ENCODE assay signal across 1 cellular context in genomic region chr7:158740657-158741293, GRCh38.
A peak's percentile ranks its signal among the peaks of the same experiment; 100 is the strongest.
TF ChIP-seq lines count a peak whose summit lies in the region.

No MANE protein-coding gene starts in this region.

TF ChIP-seq in K562, 482 proteins besides CTCF, POLR2A, EP300 and RAD21 (continued from another document):
- TF ChIP-seq SMAD4 (CRISPR knock-in tag; conservative IDR thresholded peaks at IDR 0.05) (peak; percentile 76), MEF2A (IDR thresholded peaks at IDR 0.05; ENCODE audit: control insufficient read depth, low read depth, low read length) (peak; percentile 92), IFI16 (CRISPR knock-in tag; IDR thresholded peaks at IDR 0.05) (no peak), RBFOX2 (IDR thresholded peaks at IDR 0.05; ENCODE audit: low read depth, low read length) (peak; percentile 37; the same call in 1 of the 2 replicates), TOE1 (IDR thresholded peaks at IDR 0.05; ENCODE audit: borderline replicate concordance) (peak; percentile 16; the same call in 1 of the 2 replicates), TOE1 (CRISPR knock-in tag; IDR thresholded peaks at IDR 0.05; ENCODE audit: borderline replicate concordance, low read depth) (no peak), MEIS2 (IDR thresholded peaks at IDR 0.05; ENCODE audit: partially characterized antibody) (no peak), RBM14 (IDR thresholded peaks at IDR 0.05; ENCODE audit: borderline replicate concordance, insufficient read depth, low read depth, low read length) (no peak), KDM1A (IDR thresholded peaks at IDR 0.05) (peak; percentile 78 to 84), RCOR1 (IDR thresholded peaks at IDR 0.05; ENCODE audit: borderline replicate concordance in 1 of 2, low read depth in 2 of 2, low read length in 2 of 2) (peak in 1 of 2 experiments; percentile 78; a peak in 2 of 4 replicates), FOXK2 (conservative IDR thresholded peaks at IDR 0.05 in 1 of 2, IDR thresholded peaks at IDR 0.05 in 1 of 2; ENCODE audit: low read depth in 2 of 2) (peak; percentile 53 to 60; a peak in 3 of 4 replicates), STAT5A (IDR thresholded peaks at IDR 0.05; ENCODE audit: borderline replicate concordance, low read length) (peak; percentile 81), POLR2G (IDR thresholded peaks at IDR 0.05; ENCODE audit: low read depth, low read length) (no peak; the same call in none of the 2 replicates), CREB1 (IDR thresholded peaks at IDR 0.05) (peak; percentile 59), CREB1 (CRISPR knock-in tag; IDR thresholded peaks at IDR 0.05) (0 out of 2 replicates have a peak, but pooled peaks have one; percentile 21), DPF2 (IDR thresholded peaks at IDR 0.05) (peak; percentile 98), TFAP4 (CRISPR knock-in tag; IDR thresholded peaks at IDR 0.05; ENCODE audit: borderline replicate concordance) (0 out of 2 replicates have a peak, but pooled peaks have one; percentile 4), SRF (CRISPR knock-in tag; IDR thresholded peaks at IDR 0.05) (no peak), FOS (IDR thresholded peaks at IDR 0.05; ENCODE audit: extremely low read depth, insufficient read length) (peak; percentile 54), CREM (IDR thresholded peaks at IDR 0.05; ENCODE audit: low read depth) (peak; percentile 65), ZNF146 (CRISPR knock-in tag; IDR thresholded peaks at IDR 0.05; ENCODE audit: unreplicated experiment) (peak; percentile 19), SMARCC2 (IDR thresholded peaks at IDR 0.05; ENCODE audit: low read depth) (peak; percentile 84; the same call in 1 of the 2 replicates), NFE2L1 (tag; IDR thresholded peaks at IDR 0.05; ENCODE audit: borderline replicate concordance, low read depth) (no peak), NKRF (IDR thresholded peaks at IDR 0.05; ENCODE audit: borderline replicate concordance) (no peak), PHB (CRISPR knock-in tag; IDR thresholded peaks at IDR 0.05) (no peak), ATF3 (IDR thresholded peaks at IDR 0.05) (peak; percentile 95), ATF3 (CRISPR knock-in tag; conservative IDR thresholded peaks at IDR 0.05) (peak; percentile 64), CHD2 (IDR thresholded peaks at IDR 0.05; ENCODE audit: low read depth, low read length) (no peak), TAL1 (IDR thresholded peaks at IDR 0.05) (peak; percentile 87), TBL1XR1 (IDR thresholded peaks at IDR 0.05; ENCODE audit: low read length in 2 of 2) (peak in 1 of 2 experiments; percentile 71; a peak in 2 of 4 replicates), MNT (conservative IDR thresholded peaks at IDR 0.05) (peak in 1 of 2 experiments; percentile 51; a peak in 3 of 4 replicates), DIDO1 (tag; IDR thresholded peaks at IDR 0.05; ENCODE audit: low read depth) (no peak), HMGN3 (IDR thresholded peaks at IDR 0.05; ENCODE audit: borderline replicate concordance, extremely low read depth, insufficient read length, low read depth, low read length) (peak; percentile 55), SAP30 (IDR thresholded peaks at IDR 0.05; ENCODE audit: borderline replicate concordance, insufficient read depth, low read depth, low read length, poor library complexity, severe bottlenecking) (no peak), CCNT2 (IDR thresholded peaks at IDR 0.05; ENCODE audit: borderline replicate concordance, extremely low read depth, insufficient read length, low read depth, low read length) (peak; percentile 48), POLR2AphosphoS5 (IDR thresholded peaks at IDR 0.05; ENCODE audit: control insufficient read depth, insufficient read depth, low read depth, low read length) (peak; percentile 89; the same call in 1 of the 2 replicates), HDAC1 (IDR thresholded peaks at IDR 0.05) (peak in 1 of 2 experiments; percentile 72; a peak in 2 of 4 replicates), CBX3 (IDR thresholded peaks at IDR 0.05; ENCODE audit: borderline replicate concordance in 1 of 2, low read length in 2 of 2) (peak in 1 of 2 experiments; percentile 87; a peak in 1 of 3 replicates), IRF2 (CRISPR knock-in tag; IDR thresholded peaks at IDR 0.05) (no peak), ATF7 (IDR thresholded peaks at IDR 0.05) (peak; percentile 27; the same call in 1 of the 2 replicates), TAF1 (IDR thresholded peaks at IDR 0.05; ENCODE audit: control insufficient read depth, extremely low read depth, insufficient read depth, low read length, severe bottlenecking) (peak; percentile 17), HNRNPK (IDR thresholded peaks at IDR 0.05; ENCODE audit: low read depth, low read length, poor library complexity, severe bottlenecking) (no peak), NFIC (IDR thresholded peaks at IDR 0.05) (peak; percentile 86), TBP (optimal IDR thresholded peaks at IDR 0.05; ENCODE audit: low read depth, low read length) (peak; percentile 20), TCF7 (IDR thresholded peaks at IDR 0.05; ENCODE audit: borderline replicate concordance) (peak; percentile 51; the same call in 1 of the 2 replicates), ELF4 (CRISPR knock-in tag; IDR thresholded peaks at IDR 0.05) (no peak), NCOR1 (IDR thresholded peaks at IDR 0.05) (peak; percentile 94), PBX2 (CRISPR knock-in tag; IDR thresholded peaks at IDR 0.05; ENCODE audit: low read depth) (no peak), PBX2 (tag; conservative IDR thresholded peaks at IDR 0.05; ENCODE audit: low read depth) (no peak), SMARCE1 (IDR thresholded peaks at IDR 0.05) (peak; percentile 94), BRD4 (IDR thresholded peaks at IDR 0.05) (no peak), CTBP1 (IDR thresholded peaks at IDR 0.05; ENCODE audit: borderline replicate concordance) (peak; percentile 45; the same call in 1 of the 2 replicates), TRIM24 (IDR thresholded peaks at IDR 0.05) (peak; percentile 81 to 89), FOXM1 (IDR thresholded peaks at IDR 0.05; ENCODE audit: low read depth) (peak; percentile 61; the same call in 1 of the 2 replicates), FOXM1 (CRISPR knock-in tag; IDR thresholded peaks at IDR 0.05; ENCODE audit: low read depth) (no peak), SRSF7 (optimal IDR thresholded peaks at IDR 0.05; ENCODE audit: low read depth, low read length) (no peak), ELK1 (CRISPR knock-in tag; IDR thresholded peaks at IDR 0.05) (no peak), NBN (IDR thresholded peaks at IDR 0.05; ENCODE audit: low read depth) (peak; percentile 62; the same call in 1 of the 2 replicates), MLX (CRISPR knock-in tag; conservative IDR thresholded peaks at IDR 0.05) (no peak), EHMT2 (IDR thresholded peaks at IDR 0.05) (peak; percentile 58; the same call in 1 of the 2 replicates), TAF7 (tag; IDR thresholded peaks at IDR 0.05) (no peak), OTX1 (CRISPR knock-in tag; IDR thresholded peaks at IDR 0.05) (no peak), JUND (IDR thresholded peaks at IDR 0.05; ENCODE audit: borderline replicate concordance, low read depth, low read length) (peak; percentile 96), JUND (tag; IDR thresholded peaks at IDR 0.05; ENCODE audit: borderline replicate concordance, low read depth, low read length) (peak; percentile 91; the same call in 2 of the 3 replicates)
